ENCODE assay signal across 10 cellular contexts in the genomic region with DNA sequence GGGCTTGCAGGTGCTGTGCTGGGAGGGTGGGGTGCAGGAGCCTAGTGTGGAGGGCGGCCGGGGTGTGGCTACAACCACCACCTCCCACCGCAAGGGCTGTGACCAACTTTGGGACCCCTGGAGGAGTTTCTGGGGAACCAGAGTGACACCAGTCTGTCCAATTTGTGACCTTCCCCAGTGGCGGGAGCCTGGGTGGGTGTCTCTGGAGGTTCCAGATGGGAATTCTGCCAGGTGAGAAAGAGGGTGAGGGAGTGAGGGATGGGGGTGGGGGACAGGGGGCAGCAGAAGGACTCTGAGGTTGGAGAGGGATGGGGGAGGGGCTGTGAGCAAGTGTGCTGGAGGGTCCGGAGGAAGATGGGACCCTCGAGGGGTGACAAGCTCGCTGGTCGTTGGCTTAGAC. TPM values are rescaled to one million over a fixed set of nuclear protein-coding genes. Genes with fewer than 3 reads are reported as not detected.
"Had no signal": no experiment of that assay in that cellular context is flagged by ENCODE, and none has a peak within 500 bp of the region (broad histone marks: within the 10 kb centered on the region; RNA-seq: fewer than 3 reads in every experiment).

No MANE protein-coding gene starts in this region.

- H3K4me2 ChIP-seq: KMS-11 had no signal

- FAIRE-seq: HepG2, HTR-8/SVneo had no signal

- DNase-seq: IMR-90, Karpas-422, KBM-7, KG1 had no signal

- H3K27ac ChIP-seq: HL-60, KMS-11 had no signal

- H3K9ac ChIP-seq: KMS-11 had no signal

- ATAC-seq: HepG2 had no signal

RNA-seq across cellular contexts. Expression of gene CACNA1B, which starts 4.2 kb away (rescaled TPM):
- total RNA-seq: HT-29, IMR-90 had no signal
- polyA plus RNA-seq: IgD-negative memory B cell had no signal
